ENCODE assay signal across 8 cellular contexts in the genomic region with DNA sequence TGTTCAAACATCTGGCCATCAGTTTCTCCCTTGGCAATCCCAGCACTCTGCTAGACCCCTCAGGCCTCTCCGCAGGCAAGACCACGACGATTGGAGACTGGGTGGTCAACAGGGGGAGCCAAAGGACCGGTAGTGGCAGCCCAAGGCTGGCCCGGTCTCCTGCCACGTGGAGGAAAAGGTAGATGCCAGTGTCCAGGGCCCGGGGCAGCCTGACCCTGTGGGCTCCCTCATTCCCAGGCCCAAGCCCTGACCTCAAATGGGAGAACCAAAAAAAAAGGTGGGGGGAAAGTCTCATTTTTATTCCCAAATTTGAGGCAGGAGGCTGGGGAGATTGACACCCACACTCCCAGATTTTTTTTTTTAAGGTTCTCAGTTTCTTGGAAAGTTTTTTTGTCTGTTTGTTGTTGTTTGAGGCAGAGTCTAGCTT. TPM values are rescaled to one million over a fixed set of nuclear protein-coding genes. Genes with fewer than 3 reads are reported as not detected.
DNase-seq lines count a peak whose midpoint lies in the region; ATAC-seq and TF ChIP-seq lines count a peak whose summit lies in the region.

No MANE protein-coding gene starts in this region.

- H3K4me3 Mint-ChIP-seq in endothelial cell (ENCODE audit: unreplicated experiment), result no peak overlapping the region

- no peaks in the 10 kb centered on the region for H3K9me3 Mint-ChIP-seq in endothelial cell (ENCODE audit: unreplicated experiment)

- TF ChIP-seq CTCF in HL-60 (IDR thresholded peaks at IDR 0.05; ENCODE audit: insufficient read depth, low read length) (peak; percentile 62), endothelial cell (IDR thresholded peaks at IDR 0.05; ENCODE audit: unreplicated experiment) (peak; percentile 75)

- no peak overlapping the region for H3K4me3 ChIP-seq in HL-60 (replicated peaks; ENCODE audit: insufficient read depth, low read length)
- no peak overlapping the region for H3K4me3 ChIP-seq in mucosa of rectum (ENCODE audit: low read length in 2 of 2)

- no peak overlapping the region for H3K27ac Mint-ChIP-seq in endothelial cell (ENCODE audit: unreplicated experiment)

- H3K9ac ChIP-seq in mucosa of rectum (ENCODE audit: low read depth in 1 of 2, low read length in 2 of 2), result peak overlapping the region; percentile 20 to 47

- H3K36me3 ChIP-seq in mucosa of rectum (ENCODE audit: control insufficient read depth in 2 of 2, insufficient read depth in 2 of 2, low read length in 2 of 2), result no peaks in the 10 kb centered on the region

- H3K4me1 ChIP-seq in mucosa of rectum (ENCODE audit: control insufficient read depth in 2 of 2, insufficient read depth in 2 of 2, low read length in 2 of 2), result peaks cover 8 to 29% of the 10 kb centered on the region in 2 donors

- H3K27me3 Mint-ChIP-seq in endothelial cell (ENCODE audit: unreplicated experiment), result peaks cover 11% of the 10 kb centered on the region

- no peak for ATAC-seq in GM19395 (IDR thresholded peaks at IDR 0.05; ENCODE audit: unreplicated experiment)

- no peaks in the 10 kb centered on the region for H3K4me1 Mint-ChIP-seq in endothelial cell (ENCODE audit: unreplicated experiment)

- no peaks in the 10 kb centered on the region for H3K36me3 Mint-ChIP-seq in endothelial cell (ENCODE audit: low read depth, unreplicated experiment)

- H3K9me3 ChIP-seq in mucosa of rectum (ENCODE audit: control insufficient read depth in 2 of 2, low read length in 2 of 2), result no peaks in the 10 kb centered on the region

- H3K27ac ChIP-seq in HL-60 (replicated peaks) (no peak overlapping the region), mucosa of rectum (ENCODE audit: low read depth in 2 of 2, low read length in 2 of 2) (no peak overlapping the region)

- in situ Hi-C loops in Caki2 (cut with HindIII; ENCODE audit: low pct_unique_long_range_greater_than_20kb, low sequenced_read_pairs), result no loop called here

- DNase-seq in Caki2 (ENCODE audit: low read depth) (peak; percentile 75), HL-60 (ENCODE audit: low read depth in 1 of 2, low spot score in 1 of 2) (peak; percentile 57 to 76), NOMO-1 treated with dmso at 0.1 percent for 144 hours (lab: John Stamatoyannopoulos, UW; ENCODE audit: unreplicated experiment) (peak; percentile 73), endothelial cell (ENCODE audit: low spot score) (peak; percentile 93)
- peak; percentile 51 to 72 (median 70) for DNase-seq in activated CD8-positive, alpha-beta memory T cell treated with anti-CD3 and anti-CD28 coated beads for 48 hours (ENCODE audit: low read depth in 2 of 3, low spot score in 2 of 3)
- peak; percentile 59 for DNase-seq in stimulated activated CD8-positive, alpha-beta memory T cell treated with anti-CD3 and anti-CD28 coated beads, Interleukin-7, amount 100 ng/mL, for 24 hours (ENCODE audit: low read depth)

- no peaks in the 10 kb centered on the region for H3K27me3 ChIP-seq in HL-60 (ENCODE audit: insufficient read depth, poor library complexity, severe bottlenecking)
- H3K27me3 ChIP-seq in mucosa of rectum (ENCODE audit: control insufficient read depth in 2 of 2, insufficient read depth in 2 of 2, low read length in 2 of 2), result no peaks in the 10 kb centered on the region

RNA-seq across cellular contexts. Expression of gene S100A6, which starts 24.8 kb away (rescaled TPM):
- 1,350 and 1,721 TPM in 2 replicates for total RNA-seq in Caki2 (2014; rRNA removed; shearing (Covaris generic); ENCODE audit: low replicate concordance)
- 11.9 TPM for total RNA-seq in endothelial cell (ENCODE audit: unreplicated experiment)

RNA-seq across cellular contexts. Expression of gene S100A5, which starts 29.7 kb away (rescaled TPM):
- total RNA-seq in Caki2 (2014; rRNA removed; shearing (Covaris generic); ENCODE audit: low replicate concordance), result not detected in 2 replicates
- total RNA-seq in endothelial cell (ENCODE audit: unreplicated experiment), result not detected

RNA-seq across cellular contexts. Expression of gene S100A4, which starts 34.6 kb away (rescaled TPM):
- 40.4 and 54.7 TPM in 2 replicates for total RNA-seq in Caki2 (2014; rRNA removed; shearing (Covaris generic); ENCODE audit: low replicate concordance)
- total RNA-seq in endothelial cell (ENCODE audit: unreplicated experiment), result 2.8 TPM

RNA-seq across cellular contexts. Expression of gene S100A3, which starts 38.1 kb away (rescaled TPM):
- total RNA-seq in Caki2 (2014; rRNA removed; shearing (Covaris generic); ENCODE audit: low replicate concordance), result not detected in 2 replicates
- total RNA-seq in endothelial cell (ENCODE audit: unreplicated experiment), result not detected

RNA-seq across cellular contexts. Expression of gene S100A7, which starts 50.5 kb away (rescaled TPM):
- not detected in 2 replicates for total RNA-seq in Caki2 (2014; rRNA removed; shearing (Covaris generic); ENCODE audit: low replicate concordance)
- total RNA-seq in endothelial cell (ENCODE audit: unreplicated experiment), result not detected

Comparison
In these comparisons a context has a peak if more than half of its experiments do, and no peak if none do; other contexts are left out.
1. RNA of gene S100A6, which starts 24.8 kb away (total RNA-seq): 1,350 to 1,721 TPM in Caki2; 11.9 TPM in endothelial cell (single experiment); every median in the first group is over 100 times any median in the second.
2. RNA of gene S100A4, which starts 34.6 kb away (total RNA-seq): 40.4 to 54.7 TPM in Caki2; 2.8 TPM in endothelial cell (single experiment); every median in the first group is over 10 times any median in the second.
3. Peak in every context shown above with its lines, with median percentiles within 50 percentile points of each other: DNase-seq.